ENCODE assay signal across 19 cellular contexts in the genomic region with DNA sequence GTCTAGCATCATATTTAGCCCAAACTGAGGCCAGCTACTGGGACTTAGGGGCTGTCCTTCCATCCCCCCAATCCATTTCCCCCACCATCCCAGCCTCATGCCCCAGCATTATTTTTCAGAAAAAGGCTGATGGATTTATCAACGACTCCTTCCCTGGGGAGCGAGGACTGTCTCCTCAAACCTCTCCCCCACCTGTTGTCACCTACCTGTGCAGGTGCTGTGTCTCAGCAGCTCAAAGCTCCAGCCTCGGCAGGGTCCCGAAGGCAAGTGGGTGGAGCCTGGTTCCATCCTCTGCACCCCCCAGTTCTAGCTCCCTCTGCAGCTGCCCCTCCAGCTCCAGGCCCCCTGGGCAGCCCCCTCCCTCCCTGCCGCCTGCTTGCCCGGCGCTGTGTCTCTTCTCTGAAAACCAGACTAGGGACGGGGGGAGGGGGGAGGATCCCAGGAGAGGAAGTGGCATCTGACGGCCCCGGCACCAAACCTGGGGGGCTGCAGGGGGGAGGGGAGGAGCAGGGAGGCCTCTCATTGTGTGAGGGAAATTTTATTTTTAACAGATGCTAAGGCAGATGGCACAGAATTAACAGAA.
DNase-seq lines count a peak whose midpoint lies in the region; ATAC-seq, FAIRE-seq and TF ChIP-seq lines count a peak whose summit lies in the region.
"Had no signal": no experiment of that assay in that cellular context is flagged by ENCODE, and none has a peak within 500 bp of the region (broad histone marks: within the 10 kb centered on the region; RNA-seq: fewer than 3 reads in every experiment).

No MANE protein-coding gene starts in this region.

- H3K4me1 Mint-ChIP-seq in WTC11, result peaks cover 39% of the 10 kb centered on the region
- H3K4me1 Mint-ChIP-seq in nephron progenitor cell, result peaks cover 63% of the 10 kb centered on the region
- peaks cover 14% of the 10 kb centered on the region for H3K4me1 Mint-ChIP-seq in type B pancreatic cell (ENCODE audit: unreplicated experiment)

- H3K4me3 ChIP-seq in H7 (ENCODE audit: insufficient read depth, low read depth, low read length), result peak overlapping the region; percentile 11; the same call in 1 of the 2 replicates
- H3K4me3 ChIP-seq: GM12878, MG63, Peyer's patch had no signal

- no peak for TF ChIP-seq CTCF in WTC11 (IDR thresholded peaks at IDR 0.05)
- no peak for TF ChIP-seq CTCF in nephron progenitor cell (IDR thresholded peaks at IDR 0.05)
- TF ChIP-seq CTCF in type B pancreatic cell (conservative IDR thresholded peaks at IDR 0.05), result no peak

- H3K27me3 Mint-ChIP-seq in WTC11 (ENCODE audit: low read depth) (peaks cover 87% of the 10 kb centered on the region), nephron progenitor cell (ENCODE audit: low read depth, poor library complexity) (peaks cover 45% of the 10 kb centered on the region), type B pancreatic cell (peaks cover 99% of the 10 kb centered on the region)

- H3K36me3 ChIP-seq in H7 (replicated peaks; ENCODE audit: control insufficient read depth, insufficient read depth, low read length), result no peaks in the 10 kb centered on the region
- H3K36me3 ChIP-seq: MG63, Peyer's patch had no signal

- CTCF ChIA-PET in WTC11 (lab: Charles Lee), result interaction anchor here (0.6 to 4.3 kb wide), 9 partner anchors 13 to 377 kb away, joined by 3 to 21 read pairs (median 5); no protein-coding TSS in a partner anchor

- no peak for FAIRE-seq in HTR-8/SVneo (lab: Jason Lieb, UNC)
- FAIRE-seq: GM12878, GM18507, HepG2 had no signal

- no peak overlapping the region for H3K27ac Mint-ChIP-seq in WTC11
- no peak overlapping the region for H3K27ac Mint-ChIP-seq in nephron progenitor cell
- H3K27ac Mint-ChIP-seq in type B pancreatic cell, result no peak overlapping the region
- H3K27ac Mint-ChIP-seq: HFFc6, T-helper 17 cell had no signal

- H3K9me3 Mint-ChIP-seq in WTC11 (no peaks in the 10 kb centered on the region), nephron progenitor cell (no peaks in the 10 kb centered on the region), type B pancreatic cell (no peaks in the 10 kb centered on the region)
- H3K9me3 Mint-ChIP-seq: HFFc6 had no signal

- POLR2A ChIA-PET in WTC11 (lab: Charles Lee), result interaction anchor here (0.6 kb wide), 1 partner anchor 364 kb away, joined by 3 read pairs; no protein-coding TSS in a partner anchor

- H3K4me3 Mint-ChIP-seq in WTC11 (peak overlapping the region; percentile 60), nephron progenitor cell (peak overlapping the region; percentile 63), type B pancreatic cell (no peak overlapping the region)
- H3K4me3 Mint-ChIP-seq: HFFc6, T-helper 17 cell had no signal

- H3K36me3 Mint-ChIP-seq in WTC11 (no peaks in the 10 kb centered on the region), nephron progenitor cell (ENCODE audit: low read depth) (no peaks in the 10 kb centered on the region), type B pancreatic cell (no peaks in the 10 kb centered on the region)

- peak; percentile 39 for ATAC-seq in WTC11
- ATAC-seq: GM12878, HepG2, T-helper 17 cell had no signal

- H3K27me3 ChIP-seq in H7 (ENCODE audit: control insufficient read depth, insufficient read depth, low read length), result peaks cover 66% of the 10 kb centered on the region

- peak; percentile 78 for DNase-seq in H7
- peak; percentile 82 for DNase-seq in NCI-H1694 (lab: John Stamatoyannopoulos, UW)
- peak; percentile 44 for DNase-seq in WTC11 (ENCODE audit: low spot score)
- no peak for DNase-seq in nephron progenitor cell
- DNase-seq in HTR-8/SVneo (ENCODE audit: insufficient read length, low spot score), result no peak
- no peak for DNase-seq in type B pancreatic cell (ENCODE audit: extremely low spot score, unreplicated experiment)
- no peak for DNase-seq in anterior cingulate cortex (lab: John Stamatoyannopoulos, UW)
- DNase-seq: Caco-2, HFFc6, MG63, NCI-H1092 treated with DMSO at 0.1 percent for 48 hours, NCI-H187 treated with DMSO at 0.1 percent for 48 hours, NCI-H526 treated with DMSO at 0.1 percent for 48 hours, Right ventricle myocardium superior, T-helper 17 cell had no signal

TF ChIP-seq in WTC11, 78 proteins besides CTCF, POLR2A, EP300 and RAD21:
- no peak for TF ChIP-seq JUN (CRISPR knock-in tag; IDR thresholded peaks at IDR 0.05)
- TF ChIP-seq JAZF1 (CRISPR knock-in tag; IDR thresholded peaks at IDR 0.05), result no peak
- no peak for TF ChIP-seq FOXJ3 (CRISPR knock-in tag; IDR thresholded peaks at IDR 0.05; ENCODE audit: borderline replicate concordance)
- no peak for TF ChIP-seq CBFB (CRISPR knock-in tag; IDR thresholded peaks at IDR 0.05; ENCODE audit: low read depth)
- TF ChIP-seq, protein P1, sequence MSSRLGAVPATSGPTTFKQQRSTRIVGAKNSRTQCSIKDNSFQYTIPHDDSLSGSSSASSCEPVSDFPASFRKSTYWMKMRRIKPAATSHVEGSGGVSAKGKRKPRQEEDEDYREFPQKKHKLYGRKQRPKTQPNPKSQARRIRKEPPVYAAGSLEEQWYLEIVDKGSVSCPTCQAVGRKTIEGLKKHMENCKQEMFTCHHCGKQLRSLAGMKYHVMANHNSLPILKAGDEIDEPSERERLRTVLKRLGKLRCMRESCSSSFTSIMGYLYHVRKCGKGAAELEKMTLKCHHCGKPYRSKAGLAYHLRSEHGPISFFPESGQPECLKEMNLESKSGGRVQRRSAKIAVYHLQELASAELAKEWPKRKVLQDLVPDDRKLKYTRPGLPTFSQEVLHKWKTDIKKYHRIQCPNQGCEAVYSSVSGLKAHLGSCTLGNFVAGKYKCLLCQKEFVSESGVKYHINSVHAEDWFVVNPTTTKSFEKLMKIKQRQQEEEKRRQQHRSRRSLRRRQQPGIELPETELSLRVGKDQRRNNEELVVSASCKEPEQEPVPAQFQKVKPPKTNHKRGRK (CRISPR knock-in tag; IDR thresholded peaks at IDR 0.05; ENCODE audit: borderline replicate concordance), result no peak
- TF ChIP-seq, protein P2, sequence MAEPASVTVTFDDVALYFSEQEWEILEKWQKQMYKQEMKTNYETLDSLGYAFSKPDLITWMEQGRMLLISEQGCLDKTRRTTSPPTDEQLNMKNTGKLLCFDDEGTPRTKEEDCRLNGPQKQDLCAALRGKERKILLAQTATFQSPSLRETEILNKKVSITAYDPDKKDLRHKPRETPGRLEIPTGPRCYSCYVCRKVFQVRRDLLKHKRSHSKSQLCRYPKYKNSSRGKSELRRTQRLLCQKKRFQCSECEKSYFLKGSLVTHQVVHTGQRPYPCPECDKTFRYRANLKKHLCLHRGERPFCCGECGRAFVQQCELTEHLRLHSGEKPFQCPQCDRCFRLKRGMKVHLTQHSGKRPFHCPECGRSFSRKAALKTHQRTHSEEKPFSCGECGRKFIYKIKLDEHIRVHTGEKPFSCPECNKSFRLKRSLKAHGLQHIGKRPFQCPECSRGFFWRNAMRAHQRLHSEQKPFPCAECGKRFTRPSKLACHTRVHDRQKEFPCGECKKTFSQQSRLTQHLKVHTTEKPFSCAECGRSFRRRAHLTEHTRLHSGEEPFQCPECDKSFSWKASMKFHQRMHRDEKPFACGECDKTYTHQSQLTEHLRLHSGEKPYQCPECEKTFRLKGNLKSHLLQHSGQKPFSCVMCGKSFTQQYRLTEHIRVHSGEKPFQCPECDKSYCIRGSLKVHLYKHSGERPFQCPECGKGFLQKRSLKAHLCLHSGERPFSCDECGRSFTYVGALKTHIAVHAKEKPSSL (CRISPR knock-in tag; conservative IDR thresholded peaks at IDR 0.05), result no peak
- TF ChIP-seq TEAD1 (CRISPR knock-in tag; IDR thresholded peaks at IDR 0.05), result no peak
- TF ChIP-seq OVOL2 (CRISPR knock-in tag; IDR thresholded peaks at IDR 0.05; ENCODE audit: borderline replicate concordance), result no peak
- no peak for TF ChIP-seq ZNF671 (CRISPR knock-in tag; IDR thresholded peaks at IDR 0.05)
- no peak for TF ChIP-seq ERG (CRISPR knock-in tag; IDR thresholded peaks at IDR 0.05)
- TF ChIP-seq GABPB1 (CRISPR knock-in tag; IDR thresholded peaks at IDR 0.05), result no peak
- TF ChIP-seq ELF4 (CRISPR knock-in tag; IDR thresholded peaks at IDR 0.05; ENCODE audit: low read depth), result no peak
- TF ChIP-seq, protein P3, sequence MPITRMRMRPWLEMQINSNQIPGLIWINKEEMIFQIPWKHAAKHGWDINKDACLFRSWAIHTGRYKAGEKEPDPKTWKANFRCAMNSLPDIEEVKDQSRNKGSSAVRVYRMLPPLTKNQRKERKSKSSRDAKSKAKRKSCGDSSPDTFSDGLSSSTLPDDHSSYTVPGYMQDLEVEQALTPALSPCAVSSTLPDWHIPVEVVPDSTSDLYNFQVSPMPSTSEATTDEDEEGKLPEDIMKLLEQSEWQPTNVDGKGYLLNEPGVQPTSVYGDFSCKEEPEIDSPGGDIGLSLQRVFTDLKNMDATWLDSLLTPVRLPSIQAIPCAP (CRISPR knock-in tag; IDR thresholded peaks at IDR 0.05), result no peak
- TF ChIP-seq CREB1 (CRISPR knock-in tag; IDR thresholded peaks at IDR 0.05), result no peak
- TF ChIP-seq CREM (CRISPR knock-in tag; IDR thresholded peaks at IDR 0.05), result no peak

Comparison
In these comparisons a context has a peak if more than half of its experiments do, and no peak if none do; other contexts are left out.
1. DNase-seq: peak in H7 (single experiment), NCI-H1694 (single experiment) and WTC11 (single experiment); none in nephron progenitor cell (single experiment), HTR-8/SVneo (single experiment), type B pancreatic cell (single experiment) and anterior cingulate cortex (0 of 58).